In genomic region chr17:50478391-50479361, GRCh38 we compare ENCODE assay signal across 8 cellular contexts. TPM values are rescaled to one million over a fixed set of nuclear protein-coding genes. Genes with fewer than 3 reads are reported as not detected.
DNase-seq lines count a peak whose midpoint lies in the region; ATAC-seq lines count a peak whose summit lies in the region.

TSS of gene RSAD1 (plus strand) at chr17:50478860. CDS start at chr17:50478885, 25 bp downstream.

- peak within 1 kb of the TSS; percentile 85 for H3K27ac ChIP-seq in CD8-positive, alpha-beta memory T cell (ENCODE audit: low read depth, low read length)

- no peaks in the 10 kb centered on the region for H3K27me3 ChIP-seq in CD8-positive, alpha-beta memory T cell (ENCODE audit: insufficient read depth, low read length, poor library complexity, severe bottlenecking)

- H3K4me1 ChIP-seq in CD8-positive, alpha-beta memory T cell (ENCODE audit: insufficient read depth, low read length), result peaks cover 16% of the 10 kb centered on the region

- CTCF ChIA-PET in CD8-positive, alpha-beta memory T cell (lab: Charles Lee), result interaction anchor here (0.7 to 2.1 kb wide), 23 partner anchors 9 to 277 kb away, joined by 3 to 14 read pairs (median 4); partner anchors contain the start of genes ACSF2, COL1A1 and LRRC59
- CTCF ChIA-PET in activated CD8-positive, alpha-beta T cell treated with anti-CD3 and anti-CD28 coated beads, Interleukin-2, amount 10 ng/mL, durations not matched to agents 7 days and 5 days (lab: Charles Lee), result interaction anchor here (0.6 to 2.5 kb wide), 38 partner anchors 8 to 279 kb away, joined by 3 to 34 read pairs (median 3); partner anchors contain the start of genes ACSF2, LRRC59 and SPATA20

- peaks cover 2 to 24% (median 3%) of the 10 kb centered on the region in 3 donors for H3K36me3 Mint-ChIP-seq in CD8-positive, alpha-beta memory T cell
- peaks cover 9% of the 10 kb centered on the region for H3K36me3 Mint-ChIP-seq in activated CD8-positive, alpha-beta T cell treated with anti-CD3 and anti-CD28 coated beads, Interleukin-2, amount 10 ng/mL, durations not matched to agents 7 days and 5 days (ENCODE audit: low read depth)

- peak; percentile 77 to 89 (median 81) for DNase-seq in CD8-positive, alpha-beta memory T cell
- peak; percentile 91 for DNase-seq in HK-2 (ENCODE audit: unreplicated experiment)
- peak; percentile 95 for DNase-seq in NCI-H82 (lab: John Stamatoyannopoulos, UW)
- DNase-seq in activated CD8-positive, alpha-beta T cell treated with anti-CD3 and anti-CD28 coated beads, Interleukin-2, amount 10 ng/mL, durations not matched to agents 7 days and 5 days, result peak; percentile 90
- DNase-seq in effector CD8-positive, alpha-beta T cell (lab: John Stamatoyannopoulos, UW), result peak; percentile 69
- DNase-seq in medulla oblongata (ENCODE audit: extremely low spot score), result peak; percentile 85
- peak; percentile 72 for DNase-seq in stimulated activated CD8-positive, alpha-beta memory T cell treated with anti-CD3 and anti-CD28 coated beads, Interleukin-12 subunit alpha, Interleukin-12 subunit beta, amount 100 ng/mL, for 1 hour (ENCODE audit: low read depth)

- ATAC-seq in GM19452 (IDR thresholded peaks at IDR 0.05; ENCODE audit: unreplicated experiment), result peak; percentile 88
- ATAC-seq in activated CD8-positive, alpha-beta T cell treated with anti-CD3 and anti-CD28 coated beads, Interleukin-2, amount 10 ng/mL, durations not matched to agents 7 days and 5 days, result peak; percentile 96

- peak within 1 kb of the TSS; percentile 81 to 99 (median 92) for H3K27ac Mint-ChIP-seq in CD8-positive, alpha-beta memory T cell
- H3K27ac Mint-ChIP-seq in activated CD8-positive, alpha-beta T cell treated with anti-CD3 and anti-CD28 coated beads, Interleukin-2, amount 10 ng/mL, durations not matched to agents 7 days and 5 days, result peak within 1 kb of the TSS; percentile 87

- no peaks in the 10 kb centered on the region for H3K27me3 Mint-ChIP-seq in CD8-positive, alpha-beta memory T cell
- peaks cover 3% of the 10 kb centered on the region for H3K27me3 Mint-ChIP-seq in activated CD8-positive, alpha-beta T cell treated with anti-CD3 and anti-CD28 coated beads, Interleukin-2, amount 10 ng/mL, durations not matched to agents 7 days and 5 days (ENCODE audit: low read depth)

- H3K9me3 ChIP-seq in CD8-positive, alpha-beta memory T cell (ENCODE audit: low read length), result no peaks in the 10 kb centered on the region

- POLR2A ChIA-PET in CD8-positive, alpha-beta memory T cell (lab: Charles Lee), result interaction anchor here (0.6 to 1.5 kb wide), 3 partner anchors 11 to 81 kb away, joined by 3 to 5 read pairs (median 4); partner anchors contain the start of gene LRRC59
- POLR2A ChIA-PET in activated CD8-positive, alpha-beta T cell treated with anti-CD3 and anti-CD28 coated beads, Interleukin-2, amount 10 ng/mL, durations not matched to agents 7 days and 5 days (lab: Charles Lee), result interaction anchor here (0.7 to 1.3 kb wide), 8 partner anchors 11 to 119 kb away, joined by 3 to 4 read pairs (median 3); partner anchors contain the start of genes EME1, LRRC59 and MRPL27

- H3K36me3 ChIP-seq in CD8-positive, alpha-beta memory T cell (ENCODE audit: insufficient read depth, low read length), result peaks cover 5% of the 10 kb centered on the region

- peaks cover 17 to 35% (median 32%) of the 10 kb centered on the region in 3 donors for H3K4me1 Mint-ChIP-seq in CD8-positive, alpha-beta memory T cell
- peaks cover 18% of the 10 kb centered on the region for H3K4me1 Mint-ChIP-seq in activated CD8-positive, alpha-beta T cell treated with anti-CD3 and anti-CD28 coated beads, Interleukin-2, amount 10 ng/mL, durations not matched to agents 7 days and 5 days (ENCODE audit: low read depth)

- peak within 1 kb of the TSS; percentile 97 for H3K4me3 ChIP-seq in CD8-positive, alpha-beta memory T cell (ENCODE audit: low read length)

- H3K9me3 Mint-ChIP-seq in CD8-positive, alpha-beta memory T cell, result no peaks in the 10 kb centered on the region
- no peaks in the 10 kb centered on the region for H3K9me3 Mint-ChIP-seq in activated CD8-positive, alpha-beta T cell treated with anti-CD3 and anti-CD28 coated beads, Interleukin-2, amount 10 ng/mL, durations not matched to agents 7 days and 5 days (ENCODE audit: insufficient read depth)

- H3K4me3 Mint-ChIP-seq in CD8-positive, alpha-beta memory T cell, result peak within 1 kb of the TSS; percentile 86 to 96 (median 91)
- H3K4me3 Mint-ChIP-seq in activated CD8-positive, alpha-beta T cell treated with anti-CD3 and anti-CD28 coated beads, Interleukin-2, amount 10 ng/mL, durations not matched to agents 7 days and 5 days, result peak within 1 kb of the TSS; percentile 83

RNA-seq across cellular contexts. Expression of gene RSAD1, which starts in this region (rescaled TPM):
- 10 to 100 TPM; 45.7 to 46.8 TPM for total RNA-seq in CD8-positive, alpha-beta memory T cell
- polyA plus RNA-seq in CD8-positive, alpha-beta memory T cell, result 66.4 TPM
- total RNA-seq in activated CD8-positive, alpha-beta T cell treated with anti-CD3 and anti-CD28 coated beads, Interleukin-2, amount 10 ng/mL, durations not matched to agents 7 days and 5 days, result 10 to 100 TPM; 26.6 to 28.4 TPM

Comparison
In these comparisons a context has a peak if more than half of its experiments do, and no peak if none do; other contexts are left out.
1. Peak in every context shown above with its lines: DNase-seq, ATAC-seq, H3K4me3 ChIP-seq and H3K27ac ChIP-seq.